ENCODE assay signal across 8 cellular contexts in genomic region chr11:77636738-77637344, GRCh38. TPM values are rescaled to one million over a fixed set of nuclear protein-coding genes. Genes with fewer than 3 reads are reported as not detected.
DNase-seq lines count a peak whose midpoint lies in the region; ATAC-seq and TF ChIP-seq lines count a peak whose summit lies in the region.

No MANE protein-coding gene starts in this region.

- peaks cover 21% of the 10 kb centered on the region for H3K36me3 Mint-ChIP-seq in activated naive CD4-positive, alpha-beta T cell treated with anti-CD3 and anti-CD28 coated beads, Interleukin-2, amount 10 ng/mL, durations not matched to agents 7 days and 5 days

- H3K4me3 Mint-ChIP-seq in activated naive CD4-positive, alpha-beta T cell treated with anti-CD3 and anti-CD28 coated beads, Interleukin-2, amount 10 ng/mL, durations not matched to agents 7 days and 5 days = peak overlapping the region; percentile 90

- H3K27ac Mint-ChIP-seq in activated naive CD4-positive, alpha-beta T cell treated with anti-CD3 and anti-CD28 coated beads, Interleukin-2, amount 10 ng/mL, durations not matched to agents 7 days and 5 days = peak overlapping the region; percentile 91

- H3K27me3 ChIP-seq in skeletal muscle tissue (ENCODE audit: control insufficient read depth in 3 of 3, insufficient read depth in 3 of 3, low read length in 3 of 3) = peaks cover 0 to 4% (median 0%) of the 10 kb centered on the region in 3 donors

- H3K4me3 ChIP-seq in foreskin fibroblast (ENCODE audit: low read depth in 1 of 2, low read length in 2 of 2) (peak overlapping the region; percentile 71 to 88), skeletal muscle tissue (ENCODE audit: low read length in 3 of 3) (peak overlapping the region; percentile 95 to 98 (median 96))

- H3K36me3 ChIP-seq in skeletal muscle tissue (ENCODE audit: control insufficient read depth in 3 of 3, insufficient read depth in 3 of 3, low read length in 3 of 3) = no peaks in the 10 kb centered on the region

- peaks cover 48% of the 10 kb centered on the region for H3K4me1 Mint-ChIP-seq in activated naive CD4-positive, alpha-beta T cell treated with anti-CD3 and anti-CD28 coated beads, Interleukin-2, amount 10 ng/mL, durations not matched to agents 7 days and 5 days

- no peak for TF ChIP-seq CTCF in foreskin fibroblast (IDR thresholded peaks at IDR 0.05; ENCODE audit: low read depth, low read length)

- H3K9ac ChIP-seq in skeletal muscle tissue (ENCODE audit: low read depth in 1 of 3, low read length in 3 of 3) = peak overlapping the region; percentile 34 to 93 (median 82)

- peaks cover 7 to 15% (median 9%) of the 10 kb centered on the region in 3 donors for H3K4me1 ChIP-seq in skeletal muscle tissue (ENCODE audit: control insufficient read depth in 3 of 3, insufficient read depth in 3 of 3, low read length in 3 of 3)

- ATAC-seq in HG03095 (IDR thresholded peaks at IDR 0.05; ENCODE audit: unreplicated experiment) (no peak), GM21737 (IDR thresholded peaks at IDR 0.05; ENCODE audit: unreplicated experiment) (no peak), GM21526 (IDR thresholded peaks at IDR 0.05; ENCODE audit: low FRiP score, unreplicated experiment) (no peak)

- H3K9me3 Mint-ChIP-seq in activated naive CD4-positive, alpha-beta T cell treated with anti-CD3 and anti-CD28 coated beads, Interleukin-2, amount 10 ng/mL, durations not matched to agents 7 days and 5 days = peaks cover 16% of the 10 kb centered on the region

- H3K9me3 ChIP-seq in skeletal muscle tissue (ENCODE audit: control insufficient read depth in 3 of 3, low read length in 3 of 3) = no peaks in the 10 kb centered on the region

- no peaks in the 10 kb centered on the region for H3K27me3 Mint-ChIP-seq in activated naive CD4-positive, alpha-beta T cell treated with anti-CD3 and anti-CD28 coated beads, Interleukin-2, amount 10 ng/mL, durations not matched to agents 7 days and 5 days

- peak overlapping the region; percentile 73 for H3K27ac ChIP-seq in skeletal muscle tissue (ENCODE audit: low read depth, low read length)

- CTCF ChIA-PET in activated naive CD4-positive, alpha-beta T cell treated with anti-CD3 and anti-CD28 coated beads, Interleukin-2, amount 10 ng/mL, durations not matched to agents 7 days and 5 days (lab: Charles Lee) = no interaction called here

- no peak for DNase-seq in activated naive CD4-positive, alpha-beta T cell treated with anti-CD3 and anti-CD28 coated beads, Interleukin-2, amount 10 ng/mL, durations not matched to agents 7 days and 5 days
- DNase-seq in activated naive CD4-positive, alpha-beta T cell (lab: John Stamatoyannopoulos, UW) = no peak
- DNase-seq in SW480 (ENCODE audit: low spot score) = peak; percentile 16
- no peak for DNase-seq in foreskin fibroblast

RNA-seq across cellular contexts. Expression of gene CLNS1A, which starts 0.8 kb away (rescaled TPM):
- 188 TPM for total RNA-seq in skeletal muscle tissue

RNA-seq across cellular contexts. Expression of gene AQP11, which starts 47.1 kb away (rescaled TPM):
- 0.52 TPM for total RNA-seq in skeletal muscle tissue
